Comparison of ENCODE assay signal across 15 cellular contexts in the genomic region with DNA sequence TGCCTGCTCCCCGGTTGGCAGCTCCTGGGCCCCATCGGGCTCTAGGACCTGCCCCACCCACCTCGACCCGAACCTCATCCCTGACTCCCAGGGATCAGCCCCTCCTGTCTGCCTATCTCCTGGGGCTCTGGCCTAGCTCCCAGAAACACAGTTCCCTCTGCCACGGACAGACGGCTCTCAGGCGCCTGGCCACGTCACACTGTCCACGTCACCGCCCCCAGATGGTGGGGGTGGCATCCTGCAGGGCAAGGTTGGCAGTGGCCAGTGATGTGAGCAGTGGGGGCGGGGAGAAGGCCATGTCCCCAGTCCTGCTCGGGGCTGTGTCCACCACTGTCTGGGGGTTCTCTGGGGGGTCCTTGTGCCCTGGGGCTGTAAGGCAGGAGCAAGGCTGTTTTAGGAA. TPM values are rescaled to one million over a fixed set of nuclear protein-coding genes. Genes with fewer than 3 reads are reported as not detected.
DNase-seq lines count a peak whose midpoint lies in the region; ATAC-seq and TF ChIP-seq lines count a peak whose summit lies in the region.
"Had no signal": no experiment of that assay in that cellular context is flagged by ENCODE, and none has a peak within 500 bp of the region (broad histone marks: within the 10 kb centered on the region; RNA-seq: fewer than 3 reads in every experiment).

No MANE protein-coding gene starts in this region.

- no peaks in the 10 kb centered on the region for H3K36me3 Mint-ChIP-seq in MCF 10A (ENCODE audit: insufficient read depth, unreplicated experiment)
- no peaks in the 10 kb centered on the region for H3K36me3 Mint-ChIP-seq in natural killer cell

- no peaks in the 10 kb centered on the region for H3K4me1 ChIP-seq in breast epithelium

- no peaks in the 10 kb centered on the region for H3K9me3 ChIP-seq in breast epithelium
- H3K9me3 ChIP-seq: gastroesophageal sphincter, ovary had no signal

- H3K27ac Mint-ChIP-seq in MCF 10A (ENCODE audit: low read depth, unreplicated experiment) (peak overlapping the region; percentile 22), natural killer cell (no peak overlapping the region)
- H3K27ac Mint-ChIP-seq: activated CD4-positive, alpha-beta T cell treated with anti-CD3 and anti-CD28 coated beads, Interleukin-2, amount 10 ng/mL, durations not matched to agents 24 days and 14 days had no signal

- H3K27ac ChIP-seq in breast epithelium, result no peak overlapping the region
- H3K27ac ChIP-seq: coronary artery, gastroesophageal sphincter, ovary had no signal

- ATAC-seq in left ventricle myocardium superior (peak; percentile 86), HG03571 (IDR thresholded peaks at IDR 0.05; ENCODE audit: unreplicated experiment) (no peak), natural killer cell (no peak)
- ATAC-seq: gastroesophageal sphincter had no signal

- DNase-seq in MCF 10A (ENCODE audit: unreplicated experiment) (peak; percentile 54), breast epithelium (ENCODE audit: low spot score in 2 of 2) (no peak), astrocyte of the hippocampus (ENCODE audit: low read depth, low spot score) (peak; percentile 39), left ventricle myocardium superior (peak; percentile 89), NCI-H2227 treated with DMSO at 0.1 percent for 48 hours (lab: John Stamatoyannopoulos, UW) (no peak), KBM-7 (no peak), natural killer cell (no peak)
- DNase-seq: activated CD4-positive, alpha-beta T cell treated with anti-CD3 and anti-CD28 coated beads, Interleukin-2, amount 10 ng/mL, durations not matched to agents 24 days and 14 days; DMS79; NCI-H1417; ovary; stimulated activated CD4-positive, alpha-beta T cell treated with anti-CD3 and anti-CD28 coated beads, Interleukin-4, amount 100 ng/mL, for 24 hours had no signal

- no peak for TF ChIP-seq CTCF in MCF 10A (IDR thresholded peaks at IDR 0.05; ENCODE audit: unreplicated experiment)
- TF ChIP-seq CTCF in breast epithelium (IDR thresholded peaks at IDR 0.05), result no peak
- no peak for TF ChIP-seq CTCF in natural killer cell (IDR thresholded peaks at IDR 0.05)

- H3K4me1 Mint-ChIP-seq in MCF 10A (ENCODE audit: insufficient read depth, unreplicated experiment), result peaks cover 9% of the 10 kb centered on the region
- H3K4me1 Mint-ChIP-seq in natural killer cell, result no peaks in the 10 kb centered on the region

- intact Hi-C loops in MCF 10A (cut with micrococcal nuclease), result no loop called here
- intact Hi-C loops in breast epithelium (cut with DNase I; ENCODE audit: low total_unique reads), result no loop called here
- intact Hi-C loops in left ventricle myocardium superior (cut with micrococcal nuclease), result no loop called here
- intact Hi-C loops in natural killer cell (cut with micrococcal nuclease), result no loop called here

- H3K27me3 ChIP-seq in breast epithelium, result peaks cover 0 to 10% of the 10 kb centered on the region in 2 donors
- H3K27me3 ChIP-seq: ovary had no signal

- in situ Hi-C loops in KBM-7 (cut with MboI; ENCODE audit: low pct_unique_long_range_greater_than_20kb, low sequenced_read_pairs), result no loop called here

- CTCF ChIA-PET in MCF 10A (lab: Yijun Ruan, JAX), result no interaction called here

- H3K9me3 Mint-ChIP-seq in MCF 10A (ENCODE audit: unreplicated experiment) (no peaks in the 10 kb centered on the region), natural killer cell (no peaks in the 10 kb centered on the region)
- H3K9me3 Mint-ChIP-seq: activated CD4-positive, alpha-beta T cell treated with anti-CD3 and anti-CD28 coated beads, Interleukin-2, amount 10 ng/mL, durations not matched to agents 24 days and 14 days had no signal

- H3K4me3 Mint-ChIP-seq in MCF 10A (ENCODE audit: unreplicated experiment), result no peak overlapping the region
- H3K4me3 Mint-ChIP-seq in natural killer cell, result no peak overlapping the region
- H3K4me3 Mint-ChIP-seq: activated CD4-positive, alpha-beta T cell treated with anti-CD3 and anti-CD28 coated beads, Interleukin-2, amount 10 ng/mL, durations not matched to agents 24 days and 14 days had no signal

- H3K27me3 Mint-ChIP-seq in MCF 10A (ENCODE audit: insufficient read depth, unreplicated experiment), result no peaks in the 10 kb centered on the region
- H3K27me3 Mint-ChIP-seq in natural killer cell (ENCODE audit: low read depth in 2 of 2), result peaks cover 31 to 32% of the 10 kb centered on the region in 2 donors

- BruUV-seq in MCF 10A (replicated peaks; lab: Mats Ljungman, UMichigan), result no TSS peak

- H3K4me3 ChIP-seq in breast epithelium, result no peak overlapping the region
- H3K4me3 ChIP-seq: coronary artery, gastroesophageal sphincter, ovary had no signal

- H3K36me3 ChIP-seq in breast epithelium, result no peaks in the 10 kb centered on the region
- H3K36me3 ChIP-seq: gastroesophageal sphincter, ovary had no signal

- POLR2A ChIA-PET in MCF 10A (lab: Yijun Ruan, JAX), result no interaction called here

- no peak for TF ChIP-seq POLR2A in breast epithelium (IDR thresholded peaks at IDR 0.05)

RNA-seq across cellular contexts. Expression of a gene that starts 29.2 kb away (rescaled TPM):
- 25.2 and 57.7 TPM in 2 replicates for total RNA-seq in MCF 10A (2022)
- total RNA-seq in breast epithelium, result 10 to 100 TPM in 2 of 3 donors, 1 to 10 TPM in 1; 1.9 to 11.7 (median 10.8) TPM
- 32.5 TPM for total RNA-seq in left ventricle myocardium superior
- under 1 TPM in 1 of 3 donors, not detected in 2; 0.07 TPM for total RNA-seq in natural killer cell

RNA-seq across cellular contexts. Expression of a gene that starts 43.1 kb away (rescaled TPM):
- total RNA-seq in MCF 10A (2022) (not detected in 2 replicates), breast epithelium (1 to 10 TPM in 2 of 3 donors, not detected in 1; 1.5 to 3.3 TPM), left ventricle myocardium superior (0.45 TPM), natural killer cell (not detected)

Comparison
In these comparisons a context has a peak if more than half of its experiments do, and no peak if none do; other contexts are left out.
1. DNase-seq: peak in MCF 10A (single experiment), astrocyte of the hippocampus (single experiment) and left ventricle myocardium superior (single experiment); none in breast epithelium (0 of 2), NCI-H2227 treated with DMSO at 0.1 percent for 48 hours (single experiment), KBM-7 (single experiment) and natural killer cell (single experiment).